8 cellular contexts compared by ENCODE assay signal in the genomic region with DNA sequence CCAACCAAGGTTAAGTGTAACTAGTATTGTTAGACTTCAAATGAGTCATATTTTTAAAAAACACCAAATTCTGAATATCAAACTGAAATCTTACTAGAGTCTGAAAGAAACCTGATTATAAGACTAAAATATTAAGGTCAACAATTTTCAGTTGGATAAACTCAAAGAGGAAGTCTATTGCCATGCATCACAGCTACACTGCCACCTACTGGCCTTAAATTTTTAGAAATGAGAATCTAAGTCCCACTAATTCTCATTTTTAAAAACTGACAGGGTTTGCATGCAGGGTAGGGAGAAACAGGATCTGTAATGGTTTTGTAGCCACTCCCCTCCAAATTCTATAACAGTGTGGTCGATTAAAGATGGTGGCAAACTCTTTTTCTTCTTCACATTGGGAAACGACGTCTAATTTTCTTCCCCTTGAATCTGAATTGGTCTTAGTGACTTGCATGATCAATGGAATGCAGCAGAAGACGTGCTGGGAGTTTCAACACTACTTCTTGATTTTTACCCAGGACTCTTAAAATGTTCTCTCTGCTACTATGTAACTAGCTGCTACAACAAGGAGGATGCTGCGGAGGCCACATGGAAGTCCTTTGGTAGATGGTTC.
A peak's percentile ranks its signal among the peaks of the same experiment; 100 is the strongest.
DNase-seq lines count a peak whose midpoint lies in the region; ATAC-seq and TF ChIP-seq lines count a peak whose summit lies in the region.

No MANE protein-coding gene starts in this region.

- H3K27me3 ChIP-seq in DND-41 (ENCODE audit: insufficient read depth, low read length, poor library complexity) (peaks cover 22% of the 10 kb centered on the region), mammary epithelial cell (ENCODE audit: insufficient read depth, low read length) (no peaks in the 10 kb centered on the region)
- H3K27me3 ChIP-seq in naive thymus-derived CD4-positive, alpha-beta T cell (ENCODE audit: control insufficient read depth in 2 of 2, insufficient read depth in 2 of 2, low read length in 2 of 2), result no peaks in the 10 kb centered on the region

- no peaks in the 10 kb centered on the region for H3K36me3 ChIP-seq in DND-41 (ENCODE audit: insufficient read depth, low read length)
- H3K36me3 ChIP-seq in mammary epithelial cell (ENCODE audit: insufficient read depth, low read length), result no peaks in the 10 kb centered on the region
- no peaks in the 10 kb centered on the region for H3K36me3 ChIP-seq in naive thymus-derived CD4-positive, alpha-beta T cell (ENCODE audit: control insufficient read depth in 2 of 3, insufficient read depth in 3 of 3, low read length in 3 of 3)

- ATAC-seq in DND-41 (ENCODE audit: insufficient read depth, low read depth) (peak; percentile 58; the same call in 2 of the 3 replicates), GM21529 (IDR thresholded peaks at IDR 0.05; ENCODE audit: unreplicated experiment) (peak; percentile 74), HG03095 (IDR thresholded peaks at IDR 0.05; ENCODE audit: unreplicated experiment) (no peak), GM19324 (IDR thresholded peaks at IDR 0.05; ENCODE audit: low FRiP score, unreplicated experiment) (no peak), HG03135 (IDR thresholded peaks at IDR 0.05; ENCODE audit: unreplicated experiment) (no peak)
- no peak for ATAC-seq in naive thymus-derived CD4-positive, alpha-beta T cell

- H3K4me1 ChIP-seq in DND-41 (ENCODE audit: insufficient read depth, low read length) (no peaks in the 10 kb centered on the region), mammary epithelial cell (ENCODE audit: insufficient read depth, low read length) (peaks cover 4% of the 10 kb centered on the region)
- H3K4me1 ChIP-seq in naive thymus-derived CD4-positive, alpha-beta T cell (ENCODE audit: control insufficient read depth in 2 of 2, insufficient read depth in 2 of 2, low read length in 2 of 2), result no peaks in the 10 kb centered on the region

- peaks cover 13 to 39% (median 26%) of the 10 kb centered on the region in 5 donors for H3K27me3 Mint-ChIP-seq in naive thymus-derived CD4-positive, alpha-beta T cell

- H4K20me1 ChIP-seq in DND-41 (ENCODE audit: insufficient read depth, low read length) (no peaks in the 10 kb centered on the region), mammary epithelial cell (ENCODE audit: insufficient read depth, low read length) (no peaks in the 10 kb centered on the region)

- no TSS peak for BruUV-seq in mammary epithelial cell (replicated peaks; lab: Mats Ljungman, UMichigan)

- CTCF ChIA-PET in mammary epithelial cell (lab: Charles Lee; ENCODE audit: low non-redundant PET), result no interaction called here
- CTCF ChIA-PET in naive thymus-derived CD4-positive, alpha-beta T cell (lab: Charles Lee), result interaction anchor here (0.8 to 3.2 kb wide), 5 partner anchors 9 to 259 kb away, joined by 3 to 13 read pairs (median 4); no protein-coding TSS in a partner anchor

- in situ Hi-C loops in mammary epithelial cell (cut with MboI; ENCODE audit: low sequenced_read_pairs in 2 of 2), result no loop called here

- H3K4me2 ChIP-seq in DND-41 (ENCODE audit: insufficient read depth, low read length), result no peak overlapping the region
- no peak overlapping the region for H3K4me2 ChIP-seq in mammary epithelial cell (ENCODE audit: insufficient read depth, low read depth, low read length)

- H3K36me3 Mint-ChIP-seq in naive thymus-derived CD4-positive, alpha-beta T cell, result no peaks in the 10 kb centered on the region

- no peaks in the 10 kb centered on the region for H3K4me1 Mint-ChIP-seq in naive thymus-derived CD4-positive, alpha-beta T cell

- H3K27ac Mint-ChIP-seq in naive thymus-derived CD4-positive, alpha-beta T cell, result no peak overlapping the region

- dilution Hi-C loops in mammary epithelial cell (cut with HindIII; ENCODE audit: low sequenced_read_pairs), result no loop called here

- H3K27ac ChIP-seq in DND-41 (ENCODE audit: low read length), result no peak overlapping the region
- H3K27ac ChIP-seq in mammary epithelial cell (ENCODE audit: insufficient read depth, low read depth, low read length), result no peak overlapping the region
- no peak overlapping the region for H3K27ac ChIP-seq in naive thymus-derived CD4-positive, alpha-beta T cell (ENCODE audit: low read depth, low read length)

- H3K4me3 Mint-ChIP-seq in naive thymus-derived CD4-positive, alpha-beta T cell, result no peak overlapping the region

- H2AFZ ChIP-seq in DND-41 (ENCODE audit: low read depth, low read length) (no peak overlapping the region), mammary epithelial cell (ENCODE audit: low read depth, low read length) (no peak overlapping the region)

- POLR2A ChIA-PET in naive thymus-derived CD4-positive, alpha-beta T cell (lab: Charles Lee), result no interaction called here

- intact Hi-C loops in mammary epithelial cell (cut with micrococcal nuclease), result no loop called here
- intact Hi-C loops in naive thymus-derived CD4-positive, alpha-beta T cell (cut with micrococcal nuclease), result loop anchor here (1.0 to 2.0 kb wide), 5 partner anchors 18 to 679 kb away; no protein-coding TSS in a partner anchor

- H3K79me2 ChIP-seq in DND-41 (ENCODE audit: insufficient read depth, low read length) (no peaks in the 10 kb centered on the region), mammary epithelial cell (ENCODE audit: insufficient read depth, low read length) (no peaks in the 10 kb centered on the region)

- H3K9me3 ChIP-seq in DND-41 (ENCODE audit: insufficient read depth, low read length, severe bottlenecking), result no peaks in the 10 kb centered on the region
- no peaks in the 10 kb centered on the region for H3K9me3 ChIP-seq in mammary epithelial cell (replicated peaks; ENCODE audit: insufficient read depth, low read length)
- H3K9me3 ChIP-seq in naive thymus-derived CD4-positive, alpha-beta T cell (ENCODE audit: control insufficient read depth in 2 of 3, low read length in 3 of 3), result no peaks in the 10 kb centered on the region

- DNase-seq in DND-41 (peak; percentile 8), NCI-H2029 treated with DMSO at 0.1 percent for 48 hours (lab: John Stamatoyannopoulos, UW) (peak; percentile 35), mammary epithelial cell (no peak)
- DNase-seq in naive thymus-derived CD4-positive, alpha-beta T cell, result peak in 6 of 9 donors; percentile 10 to 40 (median 30)

- H3K4me3 ChIP-seq in DND-41 (ENCODE audit: low read depth in 1 of 2, low read length in 2 of 2) (no peak overlapping the region), mammary epithelial cell (replicated peaks in 1 of 3; ENCODE audit: insufficient read depth in 1 of 3, low read depth in 2 of 3, low read length in 3 of 3) (no peak overlapping the region)
- H3K4me3 ChIP-seq in naive thymus-derived CD4-positive, alpha-beta T cell (ENCODE audit: low read length), result no peak overlapping the region

- H3K9ac ChIP-seq in DND-41 (ENCODE audit: low read depth, low read length), result no peak overlapping the region
- no peak overlapping the region for H3K9ac ChIP-seq in mammary epithelial cell (ENCODE audit: insufficient read depth, low read length)

- H3K9me3 Mint-ChIP-seq in naive thymus-derived CD4-positive, alpha-beta T cell, result no peaks in the 10 kb centered on the region

- 82% methylated on average over 5 of the region's 5 CpGs for WGBS in mammary epithelial cell (ENCODE audit: low coverage, missing lambda C conversion rate)

- peak; percentile 70 for TF ChIP-seq CTCF in DND-41 (IDR thresholded peaks at IDR 0.05; ENCODE audit: borderline replicate concordance, extremely low read depth, low read length, poor library complexity, severe bottlenecking)
- TF ChIP-seq CTCF in mammary epithelial cell (conservative IDR thresholded peaks at IDR 0.05 in 1 of 2, IDR thresholded peaks at IDR 0.05 in 1 of 2; ENCODE audit: extremely low read depth in 1 of 2, insufficient read depth in 1 of 2, low read depth in 1 of 2, low read length in 2 of 2), result peak; percentile 58 to 63

Comparison
In these comparisons a context has a peak if more than half of its experiments do, and no peak if none do; other contexts are left out.
1. ATAC-seq: peak in DND-41 (single experiment) and GM21529 (single experiment); none in naive thymus-derived CD4-positive, alpha-beta T cell (single experiment), HG03095 (single experiment), GM19324 (single experiment) and HG03135 (single experiment).